1 cellular context compared by ENCODE assay signal in genomic region chr11:61429691-61430582, GRCh38.
TF ChIP-seq lines count a peak whose summit lies in the region.

Gene CPSF7 (minus strand): TSS chr11:61429975. CDS start chr11:61429235, 740 bp downstream.
Gene SDHAF2 (plus strand): TSS chr11:61430124. CDS start chr11:61430147, 23 bp downstream.

TF ChIP-seq in HepG2, 621 proteins besides CTCF, POLR2A, EP300 and RAD21 (continued from another document and continues in another):
- TF ChIP-seq, protein P1, sequence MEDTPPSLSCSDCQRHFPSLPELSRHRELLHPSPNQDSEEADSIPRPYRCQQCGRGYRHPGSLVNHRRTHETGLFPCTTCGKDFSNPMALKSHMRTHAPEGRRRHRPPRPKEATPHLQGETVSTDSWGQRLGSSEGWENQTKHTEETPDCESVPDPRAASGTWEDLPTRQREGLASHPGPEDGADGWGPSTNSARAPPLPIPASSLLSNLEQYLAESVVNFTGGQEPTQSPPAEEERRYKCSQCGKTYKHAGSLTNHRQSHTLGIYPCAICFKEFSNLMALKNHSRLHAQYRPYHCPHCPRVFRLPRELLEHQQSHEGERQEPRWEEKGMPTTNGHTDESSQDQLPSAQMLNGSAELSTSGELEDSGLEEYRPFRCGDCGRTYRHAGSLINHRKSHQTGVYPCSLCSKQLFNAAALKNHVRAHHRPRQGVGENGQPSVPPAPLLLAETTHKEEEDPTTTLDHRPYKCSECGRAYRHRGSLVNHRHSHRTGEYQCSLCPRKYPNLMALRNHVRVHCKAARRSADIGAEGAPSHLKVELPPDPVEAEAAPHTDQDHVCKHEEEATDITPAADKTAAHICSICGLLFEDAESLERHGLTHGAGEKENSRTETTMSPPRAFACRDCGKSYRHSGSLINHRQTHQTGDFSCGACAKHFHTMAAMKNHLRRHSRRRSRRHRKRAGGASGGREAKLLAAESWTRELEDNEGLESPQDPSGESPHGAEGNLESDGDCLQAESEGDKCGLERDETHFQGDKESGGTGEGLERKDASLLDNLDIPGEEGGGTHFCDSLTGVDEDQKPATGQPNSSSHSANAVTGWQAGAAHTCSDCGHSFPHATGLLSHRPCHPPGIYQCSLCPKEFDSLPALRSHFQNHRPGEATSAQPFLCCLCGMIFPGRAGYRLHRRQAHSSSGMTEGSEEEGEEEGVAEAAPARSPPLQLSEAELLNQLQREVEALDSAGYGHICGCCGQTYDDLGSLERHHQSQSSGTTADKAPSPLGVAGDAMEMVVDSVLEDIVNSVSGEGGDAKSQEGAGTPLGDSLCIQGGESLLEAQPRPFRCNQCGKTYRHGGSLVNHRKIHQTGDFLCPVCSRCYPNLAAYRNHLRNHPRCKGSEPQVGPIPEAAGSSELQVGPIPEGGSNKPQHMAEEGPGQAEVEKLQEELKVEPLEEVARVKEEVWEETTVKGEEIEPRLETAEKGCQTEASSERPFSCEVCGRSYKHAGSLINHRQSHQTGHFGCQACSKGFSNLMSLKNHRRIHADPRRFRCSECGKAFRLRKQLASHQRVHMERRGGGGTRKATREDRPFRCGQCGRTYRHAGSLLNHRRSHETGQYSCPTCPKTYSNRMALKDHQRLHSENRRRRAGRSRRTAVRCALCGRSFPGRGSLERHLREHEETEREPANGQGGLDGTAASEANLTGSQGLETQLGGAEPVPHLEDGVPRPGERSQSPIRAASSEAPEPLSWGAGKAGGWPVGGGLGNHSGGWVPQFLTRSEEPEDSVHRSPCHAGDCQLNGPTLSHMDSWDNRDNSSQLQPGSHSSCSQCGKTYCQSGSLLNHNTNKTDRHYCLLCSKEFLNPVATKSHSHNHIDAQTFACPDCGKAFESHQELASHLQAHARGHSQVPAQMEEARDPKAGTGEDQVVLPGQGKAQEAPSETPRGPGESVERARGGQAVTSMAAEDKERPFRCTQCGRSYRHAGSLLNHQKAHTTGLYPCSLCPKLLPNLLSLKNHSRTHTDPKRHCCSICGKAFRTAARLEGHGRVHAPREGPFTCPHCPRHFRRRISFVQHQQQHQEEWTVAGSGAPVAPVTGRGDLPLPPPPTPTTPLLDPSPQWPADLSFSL (CRISPR knock-in tag; IDR thresholded peaks at IDR 0.05): no peak
- TF ChIP-seq ASH2L (IDR thresholded peaks at IDR 0.05; ENCODE audit: insufficient read length, low read depth, low read length): peak; percentile 92
- peak; percentile 76; the same call in 1 of the 2 replicates for TF ChIP-seq BORCS8-MEF2B (CRISPR knock-in tag; IDR thresholded peaks at IDR 0.05)
- peak; percentile 75 for TF ChIP-seq ZNF431 (CRISPR knock-in tag; IDR thresholded peaks at IDR 0.05; ENCODE audit: borderline replicate concordance, low read depth)
- TF ChIP-seq ZNF83 (CRISPR knock-in tag; IDR thresholded peaks at IDR 0.05; ENCODE audit: borderline replicate concordance): no peak
- peak; percentile 37; the same call in 1 of the 2 replicates for TF ChIP-seq MNT (IDR thresholded peaks at IDR 0.05)
- TF ChIP-seq ERF (CRISPR knock-in tag; IDR thresholded peaks at IDR 0.05): peak; percentile 79; the same call in 1 of the 2 replicates
- no peak; the same call in 1 of the 2 replicates for TF ChIP-seq NR2F2 (IDR thresholded peaks at IDR 0.05; ENCODE audit: borderline replicate concordance, low read depth)
- TF ChIP-seq SRY (CRISPR knock-in tag; IDR thresholded peaks at IDR 0.05): peak; percentile 85; the same call in 1 of the 2 replicates
- TF ChIP-seq, protein P2, sequence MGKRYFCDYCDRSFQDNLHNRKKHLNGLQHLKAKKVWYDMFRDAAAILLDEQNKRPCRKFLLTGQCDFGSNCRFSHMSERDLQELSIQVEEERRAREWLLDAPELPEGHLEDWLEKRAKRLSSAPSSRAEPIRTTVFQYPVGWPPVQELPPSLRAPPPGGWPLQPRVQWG (CRISPR knock-in tag; IDR thresholded peaks at IDR 0.05; ENCODE audit: borderline replicate concordance, low read depth): no peak
- peak; percentile 93 for TF ChIP-seq ATF7-NPFF (CRISPR knock-in tag; IDR thresholded peaks at IDR 0.05; ENCODE audit: low read depth)
- TF ChIP-seq, protein P3, sequence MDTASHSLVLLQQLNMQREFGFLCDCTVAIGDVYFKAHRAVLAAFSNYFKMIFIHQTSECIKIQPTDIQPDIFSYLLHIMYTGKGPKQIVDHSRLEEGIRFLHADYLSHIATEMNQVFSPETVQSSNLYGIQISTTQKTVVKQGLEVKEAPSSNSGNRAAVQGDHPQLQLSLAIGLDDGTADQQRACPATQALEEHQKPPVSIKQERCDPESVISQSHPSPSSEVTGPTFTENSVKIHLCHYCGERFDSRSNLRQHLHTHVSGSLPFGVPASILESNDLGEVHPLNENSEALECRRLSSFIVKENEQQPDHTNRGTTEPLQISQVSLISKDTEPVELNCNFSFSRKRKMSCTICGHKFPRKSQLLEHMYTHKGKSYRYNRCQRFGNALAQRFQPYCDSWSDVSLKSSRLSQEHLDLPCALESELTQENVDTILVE (CRISPR knock-in tag; IDR thresholded peaks at IDR 0.05): peak; percentile 99
- peak; percentile 94 for TF ChIP-seq YY1 (IDR thresholded peaks at IDR 0.05; ENCODE audit: insufficient read depth, insufficient replicate concordance, low read depth, low read length)
- no peak for TF ChIP-seq ZNF382 (CRISPR knock-in tag; IDR thresholded peaks at IDR 0.05; ENCODE audit: borderline replicate concordance)
- no peak for TF ChIP-seq ZNF614 (CRISPR knock-in tag; IDR thresholded peaks at IDR 0.05; ENCODE audit: borderline replicate concordance)
- TF ChIP-seq CREB3 (CRISPR knock-in tag; IDR thresholded peaks at IDR 0.05): no peak; the same call in 1 of the 2 replicates
- TF ChIP-seq NFIB (CRISPR knock-in tag; IDR thresholded peaks at IDR 0.05; ENCODE audit: borderline replicate concordance): no peak
- peak; percentile 24; the same call in 1 of the 2 replicates for TF ChIP-seq ZNF749 (CRISPR knock-in tag; IDR thresholded peaks at IDR 0.05; ENCODE audit: borderline replicate concordance)
- TF ChIP-seq ZNF724P (CRISPR knock-in tag; IDR thresholded peaks at IDR 0.05; ENCODE audit: borderline replicate concordance): peak; percentile 85; the same call in 1 of the 2 replicates
- TF ChIP-seq, protein P4, sequence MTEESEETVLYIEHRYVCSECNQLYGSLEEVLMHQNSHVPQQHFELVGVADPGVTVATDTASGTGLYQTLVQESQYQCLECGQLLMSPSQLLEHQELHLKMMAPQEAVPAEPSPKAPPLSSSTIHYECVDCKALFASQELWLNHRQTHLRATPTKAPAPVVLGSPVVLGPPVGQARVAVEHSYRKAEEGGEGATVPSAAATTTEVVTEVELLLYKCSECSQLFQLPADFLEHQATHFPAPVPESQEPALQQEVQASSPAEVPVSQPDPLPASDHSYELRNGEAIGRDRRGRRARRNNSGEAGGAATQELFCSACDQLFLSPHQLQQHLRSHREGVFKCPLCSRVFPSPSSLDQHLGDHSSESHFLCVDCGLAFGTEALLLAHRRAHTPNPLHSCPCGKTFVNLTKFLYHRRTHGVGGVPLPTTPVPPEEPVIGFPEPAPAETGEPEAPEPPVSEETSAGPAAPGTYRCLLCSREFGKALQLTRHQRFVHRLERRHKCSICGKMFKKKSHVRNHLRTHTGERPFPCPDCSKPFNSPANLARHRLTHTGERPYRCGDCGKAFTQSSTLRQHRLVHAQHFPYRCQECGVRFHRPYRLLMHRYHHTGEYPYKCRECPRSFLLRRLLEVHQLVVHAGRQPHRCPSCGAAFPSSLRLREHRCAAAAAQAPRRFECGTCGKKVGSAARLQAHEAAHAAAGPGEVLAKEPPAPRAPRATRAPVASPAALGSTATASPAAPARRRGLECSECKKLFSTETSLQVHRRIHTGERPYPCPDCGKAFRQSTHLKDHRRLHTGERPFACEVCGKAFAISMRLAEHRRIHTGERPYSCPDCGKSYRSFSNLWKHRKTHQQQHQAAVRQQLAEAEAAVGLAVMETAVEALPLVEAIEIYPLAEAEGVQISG (CRISPR knock-in tag; IDR thresholded peaks at IDR 0.05): peak; percentile 94
- TF ChIP-seq ZNF484 (CRISPR knock-in tag; IDR thresholded peaks at IDR 0.05; ENCODE audit: borderline replicate concordance, low read depth): no peak
- TF ChIP-seq HNRNPH1 (optimal IDR thresholded peaks at IDR 0.05; ENCODE audit: low read depth, low read length): peak; percentile 38
- peak; percentile 8; the same call in 1 of the 2 replicates for TF ChIP-seq ZBTB7B (CRISPR knock-in tag; IDR thresholded peaks at IDR 0.05)
- peak; percentile 49; the same call in 1 of the 2 replicates for TF ChIP-seq RFXAP (CRISPR knock-in tag; IDR thresholded peaks at IDR 0.05; ENCODE audit: borderline replicate concordance)
- peak; percentile 88; the same call in 1 of the 2 replicates for TF ChIP-seq ZNF234 (CRISPR knock-in tag; conservative IDR thresholded peaks at IDR 0.05)
- 0 out of 2 replicates have a peak, but pooled peaks have one; percentile 3 for TF ChIP-seq ATF3 (CRISPR knock-in tag; IDR thresholded peaks at IDR 0.05)
- TF ChIP-seq, protein P5, sequence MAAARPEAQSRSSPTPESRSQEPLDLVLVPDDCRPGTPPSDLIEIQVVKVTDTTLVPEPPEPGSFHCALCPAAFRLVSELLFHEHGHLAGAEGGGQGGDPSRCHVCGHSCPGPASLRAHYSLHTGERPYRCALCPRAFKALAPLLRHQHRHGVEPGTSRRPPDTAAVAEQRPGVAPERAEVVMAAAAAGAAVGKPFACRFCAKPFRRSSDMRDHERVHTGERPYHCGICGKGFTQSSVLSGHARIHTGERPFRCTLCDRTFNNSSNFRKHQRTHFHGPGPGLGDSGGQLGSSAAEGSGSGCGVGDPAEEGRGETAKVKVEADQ (CRISPR knock-in tag; IDR thresholded peaks at IDR 0.05; ENCODE audit: borderline replicate concordance): no peak; the same call in 1 of the 2 replicates
- peak; percentile 7 for TF ChIP-seq XRCC5 (optimal IDR thresholded peaks at IDR 0.05; ENCODE audit: low read length)
- no peak for TF ChIP-seq ZNF652 (CRISPR knock-in tag; IDR thresholded peaks at IDR 0.05; ENCODE audit: borderline replicate concordance, low read depth)
- peak; percentile 71 for TF ChIP-seq MAF1 (CRISPR knock-in tag; IDR thresholded peaks at IDR 0.05; ENCODE audit: borderline replicate concordance)
- peak; percentile 87 for TF ChIP-seq KMT2B (CRISPR knock-in tag; IDR thresholded peaks at IDR 0.05)
- TF ChIP-seq ZNF770 (CRISPR knock-in tag; IDR thresholded peaks at IDR 0.05): peak; percentile 55
- TF ChIP-seq NFYC (CRISPR knock-in tag; IDR thresholded peaks at IDR 0.05): peak; percentile 12; the same call in 1 of the 2 replicates
